Comparison of ENCODE assay signal across 10 cellular contexts in the genomic region with DNA sequence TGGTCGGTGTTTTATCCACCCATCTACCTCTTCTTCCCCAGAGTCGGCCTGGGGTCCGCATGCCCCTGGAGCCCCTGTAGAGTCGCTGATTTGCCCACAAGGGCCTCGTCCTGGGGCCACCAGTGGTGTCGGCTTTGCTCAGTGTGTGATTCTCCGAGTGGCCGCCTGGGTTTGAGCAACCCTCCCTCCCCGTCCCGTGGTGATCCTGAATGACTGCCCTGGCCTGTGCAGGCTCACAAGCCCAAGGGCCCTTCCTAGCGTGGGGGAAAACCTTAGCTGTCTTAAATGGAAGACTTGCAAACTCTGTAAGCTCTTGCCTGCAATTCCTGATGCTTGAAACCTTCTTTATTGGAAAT.
DNase-seq lines count a peak whose midpoint lies in the region; ATAC-seq and TF ChIP-seq lines count a peak whose summit lies in the region.
"Had no signal": no experiment of that assay in that cellular context is flagged by ENCODE, and none has a peak within 500 bp of the region (broad histone marks: within the 10 kb centered on the region; RNA-seq: fewer than 3 reads in every experiment).

No MANE protein-coding gene starts in this region.

- H3K9me3 Mint-ChIP-seq in activated CD4-positive, alpha-beta T cell treated with anti-CD3 and anti-CD28 coated beads, Interleukin-2, amount 10 ng/mL, durations not matched to agents 24 days and 14 days: no peaks in the 10 kb centered on the region
- H3K9me3 Mint-ChIP-seq in T-cell (no peaks in the 10 kb centered on the region), glutamatergic neuron (ENCODE audit: unreplicated experiment) (no peaks in the 10 kb centered on the region)

- CTCF ChIA-PET in T-cell (lab: Charles Lee): no interaction called here

- peak overlapping the region; percentile 24 for H3K4me3 Mint-ChIP-seq in activated CD4-positive, alpha-beta T cell treated with anti-CD3 and anti-CD28 coated beads, Interleukin-2, amount 10 ng/mL, durations not matched to agents 24 days and 14 days
- H3K4me3 Mint-ChIP-seq in T-cell (peak overlapping the region; percentile 35 to 49 (median 47)), glutamatergic neuron (ENCODE audit: unreplicated experiment) (peak overlapping the region; percentile 73)

- no peaks in the 10 kb centered on the region for H3K36me3 Mint-ChIP-seq in activated CD4-positive, alpha-beta T cell treated with anti-CD3 and anti-CD28 coated beads, Interleukin-2, amount 10 ng/mL, durations not matched to agents 24 days and 14 days (ENCODE audit: low read depth)
- H3K36me3 Mint-ChIP-seq in T-cell: no peaks in the 10 kb centered on the region
- H3K36me3 Mint-ChIP-seq in glutamatergic neuron (ENCODE audit: unreplicated experiment): no peaks in the 10 kb centered on the region

- no peak for DNase-seq in activated CD4-positive, alpha-beta T cell treated with anti-CD3 and anti-CD28 coated beads, Interleukin-2, amount 10 ng/mL, durations not matched to agents 24 days and 14 days
- DNase-seq in activated CD4-positive, alpha-beta T cell treated with anti-CD3 and anti-CD28 coated beads, Interleukin-2, amount 50 U/mL, for 48 hours: no peak
- no peak for DNase-seq in T-cell
- DNase-seq in glutamatergic neuron: peak; percentile 48
- DNase-seq in skeletal muscle cell (ENCODE audit: low read depth): no peak
- DNase-seq in epidermal melanocyte (ENCODE audit: insufficient read length, low spot score): no peak
- DNase-seq in SIG-M5 treated with dmso at 0.1 percent for 504 hours (lab: John Stamatoyannopoulos, UW; ENCODE audit: unreplicated experiment): no peak
- DNase-seq: activated CD8-positive, alpha-beta memory T cell treated with anti-CD3 and anti-CD28 coated beads, Interleukin-2, amount 50 U/mL, for 4 hours; effector CD8-positive, alpha-beta T cell had no signal

- peak overlapping the region; percentile 54 for H3K4me3 ChIP-seq in skeletal muscle cell (ENCODE audit: low read depth, low read length)

- H3K4me1 Mint-ChIP-seq in activated CD4-positive, alpha-beta T cell treated with anti-CD3 and anti-CD28 coated beads, Interleukin-2, amount 10 ng/mL, durations not matched to agents 24 days and 14 days: peaks cover 7% of the 10 kb centered on the region
- peaks cover 5 to 15% (median 9%) of the 10 kb centered on the region in 3 donors for H3K4me1 Mint-ChIP-seq in T-cell
- H3K4me1 Mint-ChIP-seq in glutamatergic neuron (ENCODE audit: low read depth, unreplicated experiment): peaks cover 3% of the 10 kb centered on the region

- no peak for TF ChIP-seq CTCF in glutamatergic neuron (IDR thresholded peaks at IDR 0.05; ENCODE audit: partially characterized antibody, unreplicated experiment)

- no peak overlapping the region for H3K27ac Mint-ChIP-seq in activated CD4-positive, alpha-beta T cell treated with anti-CD3 and anti-CD28 coated beads, Interleukin-2, amount 10 ng/mL, durations not matched to agents 24 days and 14 days
- H3K27ac Mint-ChIP-seq in T-cell (no peak overlapping the region), glutamatergic neuron (ENCODE audit: unreplicated experiment) (no peak overlapping the region)

- intact Hi-C loops in activated CD4-positive, alpha-beta T cell treated with anti-CD3 and anti-CD28 coated beads, Interleukin-2, amount 10 ng/mL, durations not matched to agents 24 days and 14 days (cut with micrococcal nuclease): no loop called here

- no peak for ATAC-seq in T-cell (replicated peaks in 1 of 4)
- ATAC-seq in GM18502 (IDR thresholded peaks at IDR 0.05; ENCODE audit: poor library complexity, unreplicated experiment): no peak

- H3K27me3 Mint-ChIP-seq in activated CD4-positive, alpha-beta T cell treated with anti-CD3 and anti-CD28 coated beads, Interleukin-2, amount 10 ng/mL, durations not matched to agents 24 days and 14 days: peaks cover 47% of the 10 kb centered on the region
- H3K27me3 Mint-ChIP-seq in T-cell (peaks cover 42 to 69% of the 10 kb centered on the region in 2 donors), glutamatergic neuron (ENCODE audit: unreplicated experiment) (peaks cover 19% of the 10 kb centered on the region)

- POLR2A ChIA-PET in T-cell (lab: Charles Lee): no interaction called here
